1 cellular context compared by ENCODE assay signal in the genomic region with DNA sequence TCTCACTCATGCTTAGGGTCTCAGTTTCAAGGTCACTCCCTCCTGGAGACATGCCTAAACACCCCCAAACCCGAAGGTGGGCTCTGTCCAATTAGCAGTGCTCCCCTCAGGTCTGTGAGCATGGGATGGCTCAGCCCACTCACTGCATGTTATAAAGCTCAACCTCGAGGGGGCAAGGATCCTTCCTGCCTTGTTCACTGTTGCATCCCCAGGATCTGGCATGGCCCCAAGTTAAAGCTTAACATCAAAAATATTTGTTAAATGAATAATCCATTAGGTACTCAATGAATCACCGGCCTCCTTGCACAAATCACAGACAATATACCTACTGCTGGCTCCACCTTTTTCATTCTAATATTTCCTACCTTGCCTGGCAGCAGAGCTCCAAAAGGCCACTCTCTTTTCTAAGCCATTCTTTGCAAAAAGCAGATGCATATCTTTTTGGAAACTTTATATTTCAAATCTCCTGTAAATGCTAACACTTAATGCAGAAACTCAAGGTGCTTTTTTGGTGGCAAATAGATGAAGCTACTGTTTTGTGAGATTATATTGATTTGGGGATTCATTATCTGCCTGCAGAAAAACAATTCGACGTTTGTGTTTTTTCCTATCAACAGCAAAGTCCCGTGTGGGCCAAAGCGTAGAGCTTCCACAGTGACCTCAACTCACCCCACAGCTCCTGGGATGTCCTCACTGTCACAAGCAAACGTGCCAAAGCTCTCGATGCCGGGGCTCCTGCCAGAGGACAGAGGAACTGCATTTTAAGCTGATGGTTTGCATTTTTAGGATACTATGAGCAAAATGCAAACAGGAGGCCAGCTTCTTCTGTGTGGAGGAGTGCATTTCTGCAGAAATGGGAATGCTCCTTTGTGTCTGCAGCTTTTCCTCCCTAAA.
TF ChIP-seq lines count a peak whose summit lies in the region.

No MANE protein-coding gene starts in this region.

TF ChIP-seq in HepG2, 621 proteins besides CTCF, POLR2A, EP300 and RAD21 (continued from another document and continues in another):
- TF ChIP-seq, protein P1, sequence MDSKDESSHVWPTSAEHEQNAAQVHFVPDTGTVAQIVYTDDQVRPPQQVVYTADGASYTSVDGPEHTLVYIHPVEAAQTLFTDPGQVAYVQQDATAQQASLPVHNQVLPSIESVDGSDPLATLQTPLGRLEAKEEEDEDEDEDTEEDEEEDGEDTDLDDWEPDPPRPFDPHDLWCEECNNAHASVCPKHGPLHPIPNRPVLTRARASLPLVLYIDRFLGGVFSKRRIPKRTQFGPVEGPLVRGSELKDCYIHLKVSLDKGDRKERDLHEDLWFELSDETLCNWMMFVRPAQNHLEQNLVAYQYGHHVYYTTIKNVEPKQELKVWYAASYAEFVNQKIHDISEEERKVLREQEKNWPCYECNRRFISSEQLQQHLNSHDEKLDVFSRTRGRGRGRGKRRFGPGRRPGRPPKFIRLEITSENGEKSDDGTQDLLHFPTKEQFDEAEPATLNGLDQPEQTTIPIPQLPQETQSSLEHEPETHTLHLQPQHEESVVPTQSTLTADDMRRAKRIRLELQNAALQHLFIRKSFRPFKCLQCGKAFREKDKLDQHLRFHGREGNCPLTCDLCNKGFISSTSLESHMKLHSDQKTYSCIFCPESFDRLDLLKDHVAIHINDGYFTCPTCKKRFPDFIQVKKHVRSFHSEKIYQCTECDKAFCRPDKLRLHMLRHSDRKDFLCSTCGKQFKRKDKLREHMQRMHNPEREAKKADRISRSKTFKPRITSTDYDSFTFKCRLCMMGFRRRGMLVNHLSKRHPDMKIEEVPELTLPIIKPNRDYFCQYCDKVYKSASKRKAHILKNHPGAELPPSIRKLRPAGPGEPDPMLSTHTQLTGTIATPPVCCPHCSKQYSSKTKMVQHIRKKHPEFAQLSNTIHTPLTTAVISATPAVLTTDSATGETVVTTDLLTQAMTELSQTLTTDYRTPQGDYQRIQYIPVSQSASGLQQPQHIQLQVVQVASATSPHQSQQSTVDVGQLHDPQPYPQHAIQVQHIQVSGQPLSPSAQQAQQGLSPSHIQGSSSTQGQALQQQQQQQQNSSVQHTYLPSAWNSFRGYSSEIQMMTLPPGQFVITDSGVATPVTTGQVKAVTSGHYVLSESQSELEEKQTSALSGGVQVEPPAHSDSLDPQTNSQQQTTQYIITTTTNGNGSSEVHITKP (CRISPR knock-in tag; IDR thresholded peaks at IDR 0.05; ENCODE audit: low read depth): peak; percentile 68; the same call in 1 of the 2 replicates
- TF ChIP-seq ZNF503 (CRISPR knock-in tag; IDR thresholded peaks at IDR 0.05) (0 out of 2 replicates have a peak, but pooled peaks have one; percentile 27), ZFX (CRISPR knock-in tag; IDR thresholded peaks at IDR 0.05; ENCODE audit: low read depth) (0 out of 2 replicates have a peak, but pooled peaks have one; percentile 9), ZNF768 (CRISPR knock-in tag; IDR thresholded peaks at IDR 0.05) (no peak), MIER3 (CRISPR knock-in tag; IDR thresholded peaks at IDR 0.05; ENCODE audit: borderline replicate concordance) (no peak), CC2D1A (CRISPR knock-in tag; IDR thresholded peaks at IDR 0.05) (no peak), ZNF740 (CRISPR knock-in tag; IDR thresholded peaks at IDR 0.05) (no peak), REST (IDR thresholded peaks at IDR 0.05; ENCODE audit: borderline replicate concordance in 1 of 2, low read depth in 1 of 2, low read length in 2 of 2) (no peak), CSRNP2 (CRISPR knock-in tag; conservative IDR thresholded peaks at IDR 0.05; ENCODE audit: low read depth) (no peak), ZNF333 (CRISPR knock-in tag; IDR thresholded peaks at IDR 0.05; ENCODE audit: borderline replicate concordance) (no peak), ZNF512 (CRISPR knock-in tag; IDR thresholded peaks at IDR 0.05) (no peak), RXRB (CRISPR knock-in tag; IDR thresholded peaks at IDR 0.05; ENCODE audit: borderline replicate concordance) (peak; percentile 80), FOXK2 (IDR thresholded peaks at IDR 0.05) (no peak), GPN1 (CRISPR knock-in tag; IDR thresholded peaks at IDR 0.05; ENCODE audit: borderline replicate concordance) (no peak), LRRFIP1 (CRISPR knock-in tag; conservative IDR thresholded peaks at IDR 0.05) (no peak), KDM6A (CRISPR knock-in tag; IDR thresholded peaks at IDR 0.05; ENCODE audit: low read depth) (no peak), GATAD2A (CRISPR knock-in tag; IDR thresholded peaks at IDR 0.05) (no peak), MIER2 (CRISPR knock-in tag; IDR thresholded peaks at IDR 0.05) (no peak)
- TF ChIP-seq, protein P2, sequence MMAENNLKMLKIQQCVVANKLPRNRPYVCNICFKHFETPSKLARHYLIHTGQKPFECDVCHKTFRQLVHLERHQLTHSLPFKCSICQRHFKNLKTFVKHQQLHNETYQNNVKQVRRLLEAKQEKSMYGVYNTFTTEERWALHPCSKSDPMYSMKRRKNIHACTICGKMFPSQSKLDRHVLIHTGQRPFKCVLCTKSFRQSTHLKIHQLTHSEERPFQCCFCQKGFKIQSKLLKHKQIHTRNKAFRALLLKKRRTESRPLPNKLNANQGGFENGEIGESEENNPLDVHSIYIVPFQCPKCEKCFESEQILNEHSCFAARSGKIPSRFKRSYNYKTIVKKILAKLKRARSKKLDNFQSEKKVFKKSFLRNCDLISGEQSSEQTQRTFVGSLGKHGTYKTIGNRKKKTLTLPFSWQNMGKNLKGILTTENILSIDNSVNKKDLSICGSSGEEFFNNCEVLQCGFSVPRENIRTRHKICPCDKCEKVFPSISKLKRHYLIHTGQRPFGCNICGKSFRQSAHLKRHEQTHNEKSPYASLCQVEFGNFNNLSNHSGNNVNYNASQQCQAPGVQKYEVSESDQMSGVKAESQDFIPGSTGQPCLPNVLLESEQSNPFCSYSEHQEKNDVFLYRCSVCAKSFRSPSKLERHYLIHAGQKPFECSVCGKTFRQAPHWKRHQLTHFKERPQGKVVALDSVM (CRISPR knock-in tag; IDR thresholded peaks at IDR 0.05): no peak
- TF ChIP-seq, protein P3, sequence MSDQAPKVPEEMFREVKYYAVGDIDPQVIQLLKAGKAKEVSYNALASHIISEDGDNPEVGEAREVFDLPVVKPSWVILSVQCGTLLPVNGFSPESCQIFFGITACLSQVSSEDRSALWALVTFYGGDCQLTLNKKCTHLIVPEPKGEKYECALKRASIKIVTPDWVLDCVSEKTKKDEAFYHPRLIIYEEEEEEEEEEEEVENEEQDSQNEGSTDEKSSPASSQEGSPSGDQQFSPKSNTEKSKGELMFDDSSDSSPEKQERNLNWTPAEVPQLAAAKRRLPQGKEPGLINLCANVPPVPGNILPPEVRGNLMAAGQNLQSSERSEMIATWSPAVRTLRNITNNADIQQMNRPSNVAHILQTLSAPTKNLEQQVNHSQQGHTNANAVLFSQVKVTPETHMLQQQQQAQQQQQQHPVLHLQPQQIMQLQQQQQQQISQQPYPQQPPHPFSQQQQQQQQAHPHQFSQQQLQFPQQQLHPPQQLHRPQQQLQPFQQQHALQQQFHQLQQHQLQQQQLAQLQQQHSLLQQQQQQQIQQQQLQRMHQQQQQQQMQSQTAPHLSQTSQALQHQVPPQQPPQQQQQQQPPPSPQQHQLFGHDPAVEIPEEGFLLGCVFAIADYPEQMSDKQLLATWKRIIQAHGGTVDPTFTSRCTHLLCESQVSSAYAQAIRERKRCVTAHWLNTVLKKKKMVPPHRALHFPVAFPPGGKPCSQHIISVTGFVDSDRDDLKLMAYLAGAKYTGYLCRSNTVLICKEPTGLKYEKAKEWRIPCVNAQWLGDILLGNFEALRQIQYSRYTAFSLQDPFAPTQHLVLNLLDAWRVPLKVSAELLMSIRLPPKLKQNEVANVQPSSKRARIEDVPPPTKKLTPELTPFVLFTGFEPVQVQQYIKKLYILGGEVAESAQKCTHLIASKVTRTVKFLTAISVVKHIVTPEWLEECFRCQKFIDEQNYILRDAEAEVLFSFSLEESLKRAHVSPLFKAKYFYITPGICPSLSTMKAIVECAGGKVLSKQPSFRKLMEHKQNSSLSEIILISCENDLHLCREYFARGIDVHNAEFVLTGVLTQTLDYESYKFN (CRISPR knock-in tag; conservative IDR thresholded peaks at IDR 0.05): peak; percentile 75
- TF ChIP-seq, protein P4, sequence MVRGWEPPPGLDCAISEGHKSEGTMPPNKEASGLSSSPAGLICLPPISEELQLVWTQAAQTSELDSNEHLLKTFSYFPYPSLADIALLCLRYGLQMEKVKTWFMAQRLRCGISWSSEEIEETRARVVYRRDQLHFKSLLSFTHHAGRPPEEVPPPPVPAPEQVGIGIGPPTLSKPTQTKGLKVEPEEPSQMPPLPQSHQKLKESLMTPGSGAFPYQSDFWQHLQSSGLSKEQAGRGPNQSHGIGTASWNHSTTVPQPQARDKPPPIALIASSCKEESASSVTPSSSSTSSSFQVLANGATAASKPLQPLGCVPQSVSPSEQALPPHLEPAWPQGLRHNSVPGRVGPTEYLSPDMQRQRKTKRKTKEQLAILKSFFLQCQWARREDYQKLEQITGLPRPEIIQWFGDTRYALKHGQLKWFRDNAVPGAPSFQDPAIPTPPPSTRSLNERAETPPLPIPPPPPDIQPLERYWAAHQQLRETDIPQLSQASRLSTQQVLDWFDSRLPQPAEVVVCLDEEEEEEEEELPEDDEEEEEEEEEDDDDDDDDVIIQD (CRISPR knock-in tag; IDR thresholded peaks at IDR 0.05; ENCODE audit: low read depth): no peak; the same call in 1 of the 2 replicates
